In genomic region chr13:91017669-91018053, GRCh38 we compare ENCODE assay signal across 9 cellular contexts.
DNase-seq lines count a peak whose midpoint lies in the region; ATAC-seq lines count a peak whose summit lies in the region.
"Had no signal": no experiment of that assay in that cellular context is flagged by ENCODE, and none has a peak within 500 bp of the region (broad histone marks: within the 10 kb centered on the region; RNA-seq: fewer than 3 reads in every experiment).

No MANE protein-coding gene starts in this region.

- peak; percentile 67 for DNase-seq in NOMO-1 treated with dmso at 0.1 percent for 144 hours (lab: John Stamatoyannopoulos, UW; ENCODE audit: unreplicated experiment)
- DNase-seq in kidney tubule cell (ENCODE audit: low spot score), result peak; percentile 43
- DNase-seq in T-cell, result no peak
- no peak for DNase-seq in stimulated activated CD4-positive, alpha-beta T cell treated with anti-CD3 and anti-CD28 coated beads, Interleukin-15, amount 100 ng/mL, for 24 hours

- no peaks in the 10 kb centered on the region for H3K4me1 Mint-ChIP-seq in T-cell

- H3K4me3 Mint-ChIP-seq in T-cell, result no peak overlapping the region
- H3K4me3 Mint-ChIP-seq: activated CD8-positive, alpha-beta T cell treated with anti-CD3 and anti-CD28 coated beads, Interleukin-2, amount 10 ng/mL, durations not matched to agents 7 days and 5 days had no signal

- H3K27ac Mint-ChIP-seq in T-cell, result no peak overlapping the region
- H3K27ac Mint-ChIP-seq: activated CD8-positive, alpha-beta T cell treated with anti-CD3 and anti-CD28 coated beads, Interleukin-2, amount 10 ng/mL, durations not matched to agents 7 days and 5 days had no signal

- peak; percentile 11 for ATAC-seq in GM18873 (IDR thresholded peaks at IDR 0.05; ENCODE audit: low FRiP score, unreplicated experiment)
- ATAC-seq in HG02642 (IDR thresholded peaks at IDR 0.05; ENCODE audit: poor library complexity, unreplicated experiment), result peak; percentile 23
- ATAC-seq in GM19328 (IDR thresholded peaks at IDR 0.05; ENCODE audit: unreplicated experiment), result no peak
- ATAC-seq in HG03460 (IDR thresholded peaks at IDR 0.05; ENCODE audit: unreplicated experiment), result no peak
- ATAC-seq in T-cell (replicated peaks in 1 of 4), result no peak
- ATAC-seq: activated CD8-positive, alpha-beta T cell treated with anti-CD3 and anti-CD28 coated beads, Interleukin-2, amount 10 ng/mL, durations not matched to agents 7 days and 5 days had no signal

- no peaks in the 10 kb centered on the region for H3K36me3 Mint-ChIP-seq in T-cell

- no peaks in the 10 kb centered on the region for H3K9me3 Mint-ChIP-seq in T-cell

- POLR2A ChIA-PET in T-cell (lab: Charles Lee), result interaction anchor here in 1 of 2 donors (0.5 kb wide), 1 partner anchor 25 kb away, joined by 3 read pairs; no protein-coding TSS in a partner anchor

- no peaks in the 10 kb centered on the region for H3K27me3 Mint-ChIP-seq in T-cell

- CTCF ChIA-PET in T-cell (lab: Charles Lee), result no interaction called here

Comparison
In these comparisons a context has a peak if more than half of its experiments do, and no peak if none do; other contexts are left out.
1. ATAC-seq: peak in GM18873 (single experiment) and HG02642 (single experiment); none in GM19328 (single experiment), HG03460 (single experiment) and T-cell (0 of 4).
2. DNase-seq: peak in NOMO-1 treated with dmso at 0.1 percent for 144 hours (single experiment) and kidney tubule cell (single experiment); none in T-cell (0 of 34) and stimulated activated CD4-positive, alpha-beta T cell treated with anti-CD3 and anti-CD28 coated beads, Interleukin-15, amount 100 ng/mL, for 24 hours (single experiment).